28 cellular contexts compared by ENCODE assay signal in genomic region chr12:80643961-80644360, GRCh38.
"Had no signal": no experiment of that assay in that cellular context is flagged by ENCODE, and none has a peak within 500 bp of the region (broad histone marks: within the 10 kb centered on the region; RNA-seq: fewer than 3 reads in every experiment).

No MANE protein-coding gene starts in this region.

- DNase-seq: activated CD4-positive, alpha-beta T cell treated with anti-CD3 and anti-CD28 coated beads, Interleukin-2, amount 10 ng/mL, durations not matched to agents 24 days and 14 days; activated CD4-positive, alpha-beta T cell treated with anti-CD3 and anti-CD28 coated beads, Interleukin-2, amount 50 U/mL, for 48 hours; activated CD8-positive, alpha-beta memory T cell treated with anti-CD3 and anti-CD28 coated beads for 24 hours; activated CD8-positive, alpha-beta memory T cell treated with anti-CD3 and anti-CD28 coated beads, Interleukin-2, amount 10 ng/mL, durations not matched to agents 7 days and 5 days; activated CD8-positive, alpha-beta memory T cell treated with anti-CD3 and anti-CD28 coated beads, Interleukin-2, amount 50 U/mL, for 48 hours; activated effector memory CD4-positive, alpha-beta T cell treated with Interleukin-2 at 50 U/mL for 16 hours; activated naive CD4-positive, alpha-beta T cell treated with anti-CD3 and anti-CD28 coated beads, Interleukin-2, amount 10 ng/mL, durations not matched to agents 7 days and 5 days; activated naive CD8-positive, alpha-beta T cell treated with anti-CD3 and anti-CD28 coated beads, Interleukin-2, amount 50 U/mL, for 24 hours; activated T-cell treated with anti-CD3 and anti-CD28 coated beads, Interleukin-2, amount 50 U/mL, for 48 hours; amniotic stem cell; caudate nucleus; cerebellar nuclear complex; NCI-H1105; NCI-H1417 treated with DMSO at 0.1 percent for 48 hours; NCI-H187 treated with DMSO at 0.1 percent for 48 hours; NCI-H2081; NCI-H226; NCI-H446 treated with DMSO at 0.1 percent for 48 hours; NCI-H524; NCI-H69; NCI-H82; Peyer's patch; RPMI8226; SHP77 treated with DMSO at 0.1 percent for 48 hours; SK-N-SH had no signal

- H3K4me3 ChIP-seq: ascending aorta, Peyer's patch, SJSA1 had no signal

- H3K27me3 ChIP-seq: ascending aorta, Peyer's patch, SJSA1 had no signal

- H3K36me3 ChIP-seq: ascending aorta, Peyer's patch, SJSA1 had no signal

- H3K4me1 ChIP-seq: ascending aorta, Peyer's patch had no signal

- H3K27ac ChIP-seq: ascending aorta, KMS-11, Peyer's patch, SJSA1 had no signal

- ATAC-seq: activated CD8-positive, alpha-beta memory T cell treated with anti-CD3 and anti-CD28 coated beads, Interleukin-2, amount 10 ng/mL, durations not matched to agents 7 days and 5 days; activated naive CD8-positive, alpha-beta T cell treated with anti-CD3 and anti-CD28 coated beads, Interleukin-2, amount 50 U/mL, for 24 hours had no signal
